8 cellular contexts compared by ENCODE assay signal in the genomic region with DNA sequence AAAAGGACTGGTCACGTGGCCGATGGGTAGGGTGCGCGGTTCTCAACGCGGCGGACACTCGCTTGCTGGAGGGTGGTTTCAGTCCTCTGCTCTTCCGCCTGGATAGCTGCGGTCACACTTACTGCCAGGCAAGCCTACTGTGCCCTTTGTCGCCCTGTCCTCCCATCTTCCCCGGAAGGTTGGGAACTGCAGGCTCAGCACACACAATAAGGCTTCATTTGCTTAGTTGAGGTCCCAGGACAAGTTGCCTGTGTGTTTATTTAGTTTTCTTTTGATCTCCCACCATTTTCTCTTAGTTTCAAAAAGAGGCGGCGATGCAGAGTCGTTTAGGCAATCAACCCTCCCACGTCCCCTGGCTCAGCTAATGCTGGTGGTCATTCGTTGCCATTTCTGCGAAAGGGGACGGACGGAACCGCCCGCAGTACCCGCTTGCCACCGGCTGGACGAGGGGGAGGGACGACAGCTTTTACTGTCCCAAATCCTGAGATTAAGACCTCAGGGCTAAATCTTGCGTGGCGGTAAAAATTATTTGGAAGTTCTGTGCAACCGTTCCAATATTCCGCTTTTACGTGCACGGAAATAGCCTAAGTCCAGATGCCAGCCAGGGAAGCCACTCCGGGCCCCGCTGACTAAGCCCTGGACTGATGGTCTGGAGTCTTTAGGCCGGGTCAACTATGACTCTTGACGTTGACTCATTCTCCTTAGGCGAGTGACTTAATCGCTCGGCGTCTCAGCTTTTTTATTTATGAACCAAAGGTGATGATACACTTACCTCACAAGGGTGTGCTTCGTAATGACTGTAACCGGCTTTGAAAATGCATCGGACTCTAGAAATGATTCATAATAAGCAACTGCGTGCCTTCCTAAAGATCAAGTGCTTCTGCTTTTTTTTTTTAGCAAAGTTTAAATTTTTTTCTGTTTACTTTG. TPM values are rescaled to one million over a fixed set of nuclear protein-coding genes. Genes with fewer than 3 reads are reported as not detected.
DNase-seq lines count a peak whose midpoint lies in the region; ATAC-seq and TF ChIP-seq lines count a peak whose summit lies in the region.

No MANE protein-coding gene starts in this region.

- DNase-seq in Daoy (ENCODE audit: low read depth), result peak; percentile 76
- DNase-seq in HuH-7 (ENCODE audit: low spot score), result peak; percentile 20
- peak; percentile 78 for DNase-seq in UCSD-AML1 (lab: John Stamatoyannopoulos, UW; ENCODE audit: unreplicated experiment)
- peak; percentile 15 for DNase-seq in iPS-NIHi7 (ENCODE audit: extremely low spot score)
- DNase-seq in spleen, result peak; percentile 90
- DNase-seq in NCI-H1436 treated with DMSO at 0.1 percent for 48 hours (lab: John Stamatoyannopoulos, UW), result no peak

- WGBS in spleen, 5 donors, result 8 to 10% (median 8%) methylated on average over 44 of the region's 44 CpGs

- H3K36me3 Mint-ChIP-seq in brain, result peaks cover 25% of the 10 kb centered on the region

- H3K36me3 ChIP-seq in spleen, result peaks cover 0 to 12% (median 6%) of the 10 kb centered on the region in 6 donors

- H3K4me1 Mint-ChIP-seq in brain, result peaks cover 40% of the 10 kb centered on the region

- TF ChIP-seq CTCF in brain (conservative IDR thresholded peaks at IDR 0.05), result peak in 1 of 2 experiments; percentile 2
- peak in 5 of 11 experiments; percentile 3 to 35 (median 26) for TF ChIP-seq CTCF in spleen (IDR thresholded peaks at IDR 0.05 in 8 of 11, conservative IDR thresholded peaks at IDR 0.05 in 3 of 11)

- intact Hi-C loops in spleen (cut with DNase I; ENCODE audit: low total_unique reads), result loop anchor here (10.0 kb wide), 3 partner anchors 65 to 465 kb away; partner anchors contain the start of genes METAP1 and TSPAN5

- H3K4me1 ChIP-seq in spleen, result peaks cover 24 to 66% (median 48%) of the 10 kb centered on the region in 6 donors

- peak overlapping the region; percentile 96 to 100 (median 99) for H3K4me3 Mint-ChIP-seq in brain

- peak overlapping the region; percentile 98 to 100 (median 99) for H3K27ac Mint-ChIP-seq in brain

- peaks cover 0 to 10% (median 4%) of the 10 kb centered on the region in 5 experiments for H3K9me3 Mint-ChIP-seq in brain

- peaks cover 13% of the 10 kb centered on the region for H3K27me3 Mint-ChIP-seq in brain

- peak; percentile 51 for ATAC-seq in GM21529 (IDR thresholded peaks at IDR 0.05; ENCODE audit: unreplicated experiment)

- TF ChIP-seq POLR2A in spleen (IDR thresholded peaks at IDR 0.05), result peak in 2 of 3 donors; percentile 45 to 81

- H3K4me3 ChIP-seq in spleen, result peak overlapping the region; percentile 89 to 100 (median 96)

- peak overlapping the region; percentile 85 to 97 (median 96) for H3K27ac ChIP-seq in spleen

- no peaks in the 10 kb centered on the region for H3K27me3 ChIP-seq in spleen (replicated peaks in 1 of 7)

- H3K9me3 ChIP-seq in spleen, result no peaks in the 10 kb centered on the region

RNA-seq across cellular contexts. Expression of gene EIF4E, which starts 0.7 kb away (rescaled TPM):
- total RNA-seq in Daoy (2014; rRNA removed; shearing (Covaris generic)), result 110 and 126 TPM in 2 replicates
- polyA plus RNA-seq in brain (ENCODE audit: insufficient read depth, low read depth, low replicate concordance) (31.7 TPM), spleen (10 to 100 TPM; 14.4 to 40.1 (median 22.3) TPM)
- total RNA-seq in spleen, result 10 to 100 TPM; 59.5 to 86.5 (median 69.4) TPM
